8 cellular contexts compared by ENCODE assay signal in the genomic region with DNA sequence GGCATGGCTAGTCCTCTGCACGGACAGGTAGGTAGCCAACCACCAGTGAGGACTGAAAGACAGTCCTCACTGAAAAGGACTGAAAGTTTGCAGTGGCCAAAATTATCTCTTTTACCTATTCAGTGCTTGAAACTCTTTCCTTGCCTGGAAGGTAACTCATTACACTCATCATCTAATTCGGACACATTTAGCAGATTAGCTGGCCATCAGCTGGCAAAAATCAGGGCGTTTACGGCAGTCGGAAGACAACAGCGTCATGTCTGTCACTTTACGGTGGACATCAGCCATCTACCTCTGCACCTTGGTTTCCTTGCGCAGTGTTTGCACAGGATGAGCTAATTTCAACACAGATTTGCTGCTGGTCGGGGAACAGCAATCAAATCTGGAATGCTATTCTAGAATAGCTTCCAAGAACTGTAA. TPM values are rescaled to one million over a fixed set of nuclear protein-coding genes. Genes with fewer than 3 reads are reported as not detected.
DNase-seq lines count a peak whose midpoint lies in the region; ATAC-seq and TF ChIP-seq lines count a peak whose summit lies in the region.

No MANE protein-coding gene starts in this region.

- peak overlapping the region; percentile 68 for H3K4me2 ChIP-seq in trophoblast cell (ENCODE audit: low read length)

- 0 to 2% (median 1%) methylated on average over 9 of the region's 9 CpGs for WGBS in heart left ventricle, 4 donors
- no CpG with 5 or more reads among the region's 9 CpGs for WGBS in trophoblast cell (ENCODE audit: extremely low coverage, insufficient coverage, insufficient read length)

- H3K9ac ChIP-seq in trophoblast cell (ENCODE audit: low read length) = peak overlapping the region; percentile 95

- H3K27me3 ChIP-seq in heart left ventricle (no peaks in the 10 kb centered on the region), trophoblast cell (ENCODE audit: insufficient read depth, low read length) (no peaks in the 10 kb centered on the region)

- H3K36me3 ChIP-seq in heart left ventricle (peaks cover 0 to 3% (median 0%) of the 10 kb centered on the region in 9 donors), trophoblast cell (ENCODE audit: control insufficient read depth in 1 of 2, insufficient read depth in 2 of 2, low read length in 2 of 2) (no peaks in the 10 kb centered on the region)

- ATAC-seq in GM18861 (IDR thresholded peaks at IDR 0.05; ENCODE audit: unreplicated experiment) = peak; percentile 17
- peak; percentile 14 for ATAC-seq in HG03064 (IDR thresholded peaks at IDR 0.05; ENCODE audit: low read depth, unreplicated experiment)
- peak in 3 of 4 donors; percentile 4 to 35 (median 31) for ATAC-seq in heart left ventricle

- H2AK5ac ChIP-seq in trophoblast cell (ENCODE audit: low read length) = peak overlapping the region; percentile 39

- no peaks in the 10 kb centered on the region for H3K9me3 ChIP-seq in heart left ventricle
- no peaks in the 10 kb centered on the region for H3K9me3 ChIP-seq in trophoblast cell (ENCODE audit: insufficient read depth, low read depth, low read length)

- peak overlapping the region; percentile 99 for H4K8ac ChIP-seq in trophoblast cell (ENCODE audit: low read depth, low read length)

- H3K79me1 ChIP-seq in trophoblast cell (ENCODE audit: low read length) = peaks cover 10% of the 10 kb centered on the region

- H3K4me1 ChIP-seq in heart left ventricle = peaks cover 0 to 45% (median 27%) of the 10 kb centered on the region in 12 donors
- H3K4me1 ChIP-seq in trophoblast cell (ENCODE audit: control insufficient read depth in 1 of 2, insufficient read depth in 2 of 2, low read length in 2 of 2) = peaks cover 3 to 5% of the 10 kb centered on the region in 2 experiments

- peaks cover 10% of the 10 kb centered on the region for H3K79me2 ChIP-seq in trophoblast cell (ENCODE audit: control insufficient read depth, insufficient read depth, low read length, poor library complexity)

- H3K14ac ChIP-seq in trophoblast cell (ENCODE audit: low read length) = peak overlapping the region; percentile 96

- H3K4me3 ChIP-seq in heart left ventricle = peak overlapping the region; percentile 67 to 99 (median 89)
- H3K4me3 ChIP-seq in trophoblast cell (ENCODE audit: low read depth, low read length) = peak overlapping the region; percentile 99

- peak overlapping the region; percentile 98 for H2AFZ ChIP-seq in trophoblast cell (ENCODE audit: insufficient read depth, low read length, poor library complexity)

- TF ChIP-seq CTCF in C4-2B (conservative IDR thresholded peaks at IDR 0.05) (no peak), heart left ventricle (IDR thresholded peaks at IDR 0.05) (no peak)

- H4K91ac ChIP-seq in trophoblast cell (ENCODE audit: low read depth, low read length) = peak overlapping the region; percentile 91

- peak overlapping the region; percentile 88 for H4K12ac ChIP-seq in trophoblast cell (ENCODE audit: low read depth, low read length)

- H3K18ac ChIP-seq in trophoblast cell (ENCODE audit: low read length) = peak overlapping the region; percentile 29

- H2BK5ac ChIP-seq in trophoblast cell (ENCODE audit: low read depth, low read length, poor library complexity) = peak overlapping the region; percentile 93

- H3K27ac ChIP-seq in C4-2B (peak overlapping the region; percentile 95), heart left ventricle (peak overlapping the region; percentile 92 to 98 (median 95)), trophoblast cell (ENCODE audit: low read depth, low read length) (peak overlapping the region; percentile 89)

- H2BK12ac ChIP-seq in trophoblast cell (ENCODE audit: low read length) = no peak overlapping the region

- DNase-seq in NCI-H460 (ENCODE audit: extremely low read depth, low read depth) (peak; percentile 25), heart left ventricle (peak in 1 of 5 donors; percentile 27), trophoblast cell (peak in 1 of 2 donors; percentile 73), NK-92 (lab: John Stamatoyannopoulos, UW; ENCODE audit: unreplicated experiment) (no peak)
- peak; percentile 53 for DNase-seq in activated naive CD4-positive, alpha-beta T cell treated with Interleukin-2 at 50 U/mL for 16 hours

- H3K23ac ChIP-seq in trophoblast cell (ENCODE audit: low read length) = no peak overlapping the region

- intact Hi-C loops in heart left ventricle (cut with DNase I) = loop anchor here in 2 of 10 donors (5.0 to 10.0 kb wide), 3 partner anchors 82 to 161 kb away; partner anchors contain the start of genes PPP3CB (in 2 of the 2) and MRPS16 (in 1 of the 2)

- H3K4ac ChIP-seq in trophoblast cell (ENCODE audit: low read depth, low read length) = peak overlapping the region; percentile 54

- peak overlapping the region; percentile 97 for H2BK120ac ChIP-seq in trophoblast cell (ENCODE audit: insufficient read depth, low read length, poor library complexity)

- no peak for TF ChIP-seq POLR2A in heart left ventricle (IDR thresholded peaks at IDR 0.05)

RNA-seq across cellular contexts. Expression of gene ANXA7, which starts 0.7 kb away (rescaled TPM):
- total RNA-seq in NCI-H460 (2014; rRNA removed; shearing (Covaris generic)) = 111 and 120 TPM in 2 replicates
- polyA plus RNA-seq in NCI-H460 (2014; cell fraction: nucleus; rRNA removed) = 102 and 118 TPM in 2 replicates
- 100 to 1,000 TPM; 100 to 170 (median 126) TPM for total RNA-seq in heart left ventricle
- 10 to 100 TPM; 46.4 to 84.9 TPM for polyA plus RNA-seq in heart left ventricle
- 33.6 and 34.3 TPM in 2 replicates for polyA plus RNA-seq in trophoblast cell (2013)

RNA-seq across cellular contexts. Expression of gene MSS51, which starts 20.2 kb away (rescaled TPM):
- 0.43 and 1.0 TPM in 2 replicates for total RNA-seq in NCI-H460 (2014; rRNA removed; shearing (Covaris generic))
- polyA plus RNA-seq in NCI-H460 (2014; cell fraction: nucleus; rRNA removed) = 5.4 and 6.8 TPM in 2 replicates
- total RNA-seq in heart left ventricle = 10 to 100 TPM in 2 of 9 donors, 1 to 10 TPM in 6, under 1 TPM in 1; 0.50 to 12.9 (median 7.6) TPM
- 1 to 10 TPM in 1 of 2 donors, under 1 TPM in 1; 0.90 to 3.3 TPM for polyA plus RNA-seq in heart left ventricle
- 0.67 and 0.78 TPM in 2 replicates for polyA plus RNA-seq in trophoblast cell (2013)

RNA-seq across cellular contexts. Expression of gene CFAP70, which starts 54.5 kb away (rescaled TPM):
- 0.15 and 0.32 TPM in 2 replicates for total RNA-seq in NCI-H460 (2014; rRNA removed; shearing (Covaris generic))
- 0.29 and 1.3 TPM in 2 replicates for polyA plus RNA-seq in NCI-H460 (2014; cell fraction: nucleus; rRNA removed)
- total RNA-seq in heart left ventricle = 1 to 10 TPM in 6 of 9 donors, under 1 TPM in 3; 0.82 to 2.0 (median 1.6) TPM
- polyA plus RNA-seq in heart left ventricle = 1 to 10 TPM in 1 of 2 donors, under 1 TPM in 1; 0.22 to 1.4 TPM
- polyA plus RNA-seq in trophoblast cell (2013) = 0.49 and 0.51 TPM in 2 replicates
